1 cellular context compared by ENCODE assay signal in the genomic region with DNA sequence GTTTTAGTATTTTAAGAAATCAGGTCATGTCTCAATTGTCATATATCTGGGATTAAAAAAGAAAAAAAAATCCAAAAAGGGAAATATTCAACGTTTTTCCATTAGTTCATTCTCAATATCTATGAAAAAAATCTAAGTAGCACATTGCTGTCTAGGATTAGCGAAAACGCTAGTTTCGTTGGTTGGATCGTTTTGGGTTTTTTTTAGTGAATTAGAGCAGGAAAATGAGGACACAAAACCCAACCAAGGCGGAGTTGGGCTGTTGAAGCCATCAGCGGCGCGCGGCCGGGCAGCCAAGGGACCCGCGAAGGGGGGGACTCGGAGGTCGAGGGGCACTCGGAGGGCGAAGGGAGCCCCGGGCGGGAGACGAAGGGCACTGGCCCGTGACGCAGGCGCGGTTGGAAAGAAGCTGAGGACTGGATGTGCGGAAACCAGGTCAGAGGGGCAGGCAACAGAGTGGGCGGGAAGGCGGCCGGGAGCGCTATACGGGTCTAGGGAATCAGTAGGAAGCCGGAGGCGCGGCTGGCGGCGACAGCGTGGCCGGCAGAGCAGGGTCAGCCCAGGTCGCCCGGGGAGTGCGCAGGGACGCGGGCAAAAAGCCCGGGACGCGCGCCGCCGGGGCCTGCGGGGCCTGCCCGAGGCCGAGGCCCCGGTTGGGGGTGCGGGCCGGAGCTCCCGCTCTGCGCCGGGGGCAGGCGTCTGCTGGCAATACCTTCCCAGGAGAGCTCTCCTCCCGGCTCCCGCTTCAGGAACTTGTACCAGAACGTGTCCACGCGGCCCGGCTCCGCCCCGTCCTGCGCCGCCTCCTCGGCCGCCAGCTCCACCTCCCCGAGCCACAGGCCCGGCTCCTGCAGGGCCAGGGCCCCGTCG.
TF ChIP-seq lines count a peak whose summit lies in the region.

No MANE protein-coding gene starts in this region.

TF ChIP-seq in HepG2, 621 proteins besides CTCF, POLR2A, EP300 and RAD21 (continued from another document and continues in another):
- TF ChIP-seq, protein P1, sequence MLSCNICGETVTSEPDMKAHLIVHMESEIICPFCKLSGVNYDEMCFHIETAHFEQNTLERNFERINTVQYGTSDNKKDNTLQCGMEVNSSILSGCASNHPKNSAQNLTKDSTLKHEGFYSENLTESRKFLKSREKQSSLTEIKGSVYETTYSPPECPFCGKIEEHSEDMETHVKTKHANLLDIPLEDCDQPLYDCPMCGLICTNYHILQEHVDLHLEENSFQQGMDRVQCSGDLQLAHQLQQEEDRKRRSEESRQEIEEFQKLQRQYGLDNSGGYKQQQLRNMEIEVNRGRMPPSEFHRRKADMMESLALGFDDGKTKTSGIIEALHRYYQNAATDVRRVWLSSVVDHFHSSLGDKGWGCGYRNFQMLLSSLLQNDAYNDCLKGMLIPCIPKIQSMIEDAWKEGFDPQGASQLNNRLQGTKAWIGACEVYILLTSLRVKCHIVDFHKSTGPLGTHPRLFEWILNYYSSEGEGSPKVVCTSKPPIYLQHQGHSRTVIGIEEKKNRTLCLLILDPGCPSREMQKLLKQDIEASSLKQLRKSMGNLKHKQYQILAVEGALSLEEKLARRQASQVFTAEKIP (CRISPR knock-in tag; IDR thresholded peaks at IDR 0.05; ENCODE audit: borderline replicate concordance): no peak
- TF ChIP-seq NONO (IDR thresholded peaks at IDR 0.05): no peak
- peak; percentile 94 for TF ChIP-seq NONO (CRISPR knock-in tag; conservative IDR thresholded peaks at IDR 0.05)
- peak; percentile 70; the same call in 1 of the 2 replicates for TF ChIP-seq ISL2 (CRISPR knock-in tag; IDR thresholded peaks at IDR 0.05)
- TF ChIP-seq ZNF230 (CRISPR knock-in tag; IDR thresholded peaks at IDR 0.05): no peak; the same call in 1 of the 2 replicates
- no peak; the same call in 1 of the 2 replicates for TF ChIP-seq HNF1A (IDR thresholded peaks at IDR 0.05; ENCODE audit: low read depth)
- TF ChIP-seq HNF1A (CRISPR knock-in tag; IDR thresholded peaks at IDR 0.05; ENCODE audit: borderline replicate concordance): 0 out of 2 replicates have a peak, but pooled peaks have one; percentile 39
- no peak for TF ChIP-seq ZSCAN30 (CRISPR knock-in tag; IDR thresholded peaks at IDR 0.05)
- no peak for TF ChIP-seq SRF (IDR thresholded peaks at IDR 0.05; ENCODE audit: low read depth, low read length)
- TF ChIP-seq TGIF2 (CRISPR knock-in tag; IDR thresholded peaks at IDR 0.05): peak; percentile 49; the same call in 1 of the 2 replicates
- TF ChIP-seq ZKSCAN8 (CRISPR knock-in tag; IDR thresholded peaks at IDR 0.05; ENCODE audit: borderline replicate concordance): peak; percentile 80; the same call in 1 of the 2 replicates
- TF ChIP-seq BATF2 (CRISPR knock-in tag; IDR thresholded peaks at IDR 0.05): peak; percentile 88; the same call in 1 of the 2 replicates
- TF ChIP-seq ZNF350 (CRISPR knock-in tag; IDR thresholded peaks at IDR 0.05; ENCODE audit: borderline replicate concordance, low read depth): peak; percentile 76
- 0 out of 2 replicates have a peak, but pooled peaks have one; percentile 53 for TF ChIP-seq NCOA1 (CRISPR knock-in tag; IDR thresholded peaks at IDR 0.05)
- TF ChIP-seq FOXP1 (IDR thresholded peaks at IDR 0.05): no peak
- TF ChIP-seq FOXP1 (CRISPR knock-in tag; IDR thresholded peaks at IDR 0.05): no peak
- peak; percentile 95 for TF ChIP-seq ZNF879 (CRISPR knock-in tag; IDR thresholded peaks at IDR 0.05)
- TF ChIP-seq GABPA (IDR thresholded peaks at IDR 0.05; ENCODE audit: low read depth, low read length): 0 out of 2 replicates have a peak, but pooled peaks have one; percentile 34
- peak; percentile 69 for TF ChIP-seq GABPA (CRISPR knock-in tag; IDR thresholded peaks at IDR 0.05; ENCODE audit: low read depth)
- TF ChIP-seq SP2 (CRISPR knock-in tag; IDR thresholded peaks at IDR 0.05): peak; percentile 42; the same call in 1 of the 2 replicates
- TF ChIP-seq PCBP2 (optimal IDR thresholded peaks at IDR 0.05; ENCODE audit: low read depth, low read length, poor library complexity, severe bottlenecking): no peak
- TF ChIP-seq ZBTB21 (CRISPR knock-in tag; IDR thresholded peaks at IDR 0.05): peak; percentile 62; the same call in 1 of the 2 replicates
- TF ChIP-seq ZFP62 (CRISPR knock-in tag; IDR thresholded peaks at IDR 0.05): no peak
- TF ChIP-seq, protein P2, sequence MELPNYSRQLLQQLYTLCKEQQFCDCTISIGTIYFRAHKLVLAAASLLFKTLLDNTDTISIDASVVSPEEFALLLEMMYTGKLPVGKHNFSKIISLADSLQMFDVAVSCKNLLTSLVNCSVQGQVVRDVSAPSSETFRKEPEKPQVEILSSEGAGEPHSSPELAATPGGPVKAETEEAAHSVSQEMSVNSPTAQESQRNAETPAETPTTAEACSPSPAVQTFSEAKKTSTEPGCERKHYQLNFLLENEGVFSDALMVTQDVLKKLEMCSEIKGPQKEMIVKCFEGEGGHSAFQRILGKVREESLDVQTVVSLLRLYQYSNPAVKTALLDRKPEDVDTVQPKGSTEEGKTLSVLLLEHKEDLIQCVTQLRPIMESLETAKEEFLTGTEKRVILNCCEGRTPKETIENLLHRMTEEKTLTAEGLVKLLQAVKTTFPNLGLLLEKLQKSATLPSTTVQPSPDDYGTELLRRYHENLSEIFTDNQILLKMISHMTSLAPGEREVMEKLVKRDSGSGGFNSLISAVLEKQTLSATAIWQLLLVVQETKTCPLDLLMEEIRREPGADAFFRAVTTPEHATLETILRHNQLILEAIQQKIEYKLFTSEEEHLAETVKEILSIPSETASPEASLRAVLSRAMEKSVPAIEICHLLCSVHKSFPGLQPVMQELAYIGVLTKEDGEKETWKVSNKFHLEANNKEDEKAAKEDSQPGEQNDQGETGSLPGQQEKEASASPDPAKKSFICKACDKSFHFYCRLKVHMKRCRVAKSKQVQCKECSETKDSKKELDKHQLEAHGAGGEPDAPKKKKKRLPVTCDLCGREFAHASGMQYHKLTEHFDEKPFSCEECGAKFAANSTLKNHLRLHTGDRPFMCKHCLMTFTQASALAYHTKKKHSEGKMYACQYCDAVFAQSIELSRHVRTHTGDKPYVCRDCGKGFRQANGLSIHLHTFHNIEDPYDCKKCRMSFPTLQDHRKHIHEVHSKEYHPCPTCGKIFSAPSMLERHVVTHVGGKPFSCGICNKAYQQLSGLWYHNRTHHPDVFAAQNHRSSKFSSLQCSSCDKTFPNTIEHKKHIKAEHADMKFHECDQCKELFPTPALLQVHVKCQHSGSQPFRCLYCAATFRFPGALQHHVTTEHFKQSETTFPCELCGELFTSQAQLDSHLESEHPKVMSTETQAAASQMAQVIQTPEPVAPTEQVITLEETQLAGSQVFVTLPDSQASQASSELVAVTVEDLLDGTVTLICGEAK (IDR thresholded peaks at IDR 0.05): no peak
- TF ChIP-seq, protein P2 (CRISPR knock-in tag; IDR thresholded peaks at IDR 0.05): peak; percentile 88
- TF ChIP-seq SP1 (IDR thresholded peaks at IDR 0.05): no peak
- peak; percentile 69 for TF ChIP-seq SP1 (CRISPR knock-in tag; IDR thresholded peaks at IDR 0.05)
- TF ChIP-seq KDM5A (IDR thresholded peaks at IDR 0.05; ENCODE audit: borderline replicate concordance, low read length): no peak
- TF ChIP-seq, protein P3, sequence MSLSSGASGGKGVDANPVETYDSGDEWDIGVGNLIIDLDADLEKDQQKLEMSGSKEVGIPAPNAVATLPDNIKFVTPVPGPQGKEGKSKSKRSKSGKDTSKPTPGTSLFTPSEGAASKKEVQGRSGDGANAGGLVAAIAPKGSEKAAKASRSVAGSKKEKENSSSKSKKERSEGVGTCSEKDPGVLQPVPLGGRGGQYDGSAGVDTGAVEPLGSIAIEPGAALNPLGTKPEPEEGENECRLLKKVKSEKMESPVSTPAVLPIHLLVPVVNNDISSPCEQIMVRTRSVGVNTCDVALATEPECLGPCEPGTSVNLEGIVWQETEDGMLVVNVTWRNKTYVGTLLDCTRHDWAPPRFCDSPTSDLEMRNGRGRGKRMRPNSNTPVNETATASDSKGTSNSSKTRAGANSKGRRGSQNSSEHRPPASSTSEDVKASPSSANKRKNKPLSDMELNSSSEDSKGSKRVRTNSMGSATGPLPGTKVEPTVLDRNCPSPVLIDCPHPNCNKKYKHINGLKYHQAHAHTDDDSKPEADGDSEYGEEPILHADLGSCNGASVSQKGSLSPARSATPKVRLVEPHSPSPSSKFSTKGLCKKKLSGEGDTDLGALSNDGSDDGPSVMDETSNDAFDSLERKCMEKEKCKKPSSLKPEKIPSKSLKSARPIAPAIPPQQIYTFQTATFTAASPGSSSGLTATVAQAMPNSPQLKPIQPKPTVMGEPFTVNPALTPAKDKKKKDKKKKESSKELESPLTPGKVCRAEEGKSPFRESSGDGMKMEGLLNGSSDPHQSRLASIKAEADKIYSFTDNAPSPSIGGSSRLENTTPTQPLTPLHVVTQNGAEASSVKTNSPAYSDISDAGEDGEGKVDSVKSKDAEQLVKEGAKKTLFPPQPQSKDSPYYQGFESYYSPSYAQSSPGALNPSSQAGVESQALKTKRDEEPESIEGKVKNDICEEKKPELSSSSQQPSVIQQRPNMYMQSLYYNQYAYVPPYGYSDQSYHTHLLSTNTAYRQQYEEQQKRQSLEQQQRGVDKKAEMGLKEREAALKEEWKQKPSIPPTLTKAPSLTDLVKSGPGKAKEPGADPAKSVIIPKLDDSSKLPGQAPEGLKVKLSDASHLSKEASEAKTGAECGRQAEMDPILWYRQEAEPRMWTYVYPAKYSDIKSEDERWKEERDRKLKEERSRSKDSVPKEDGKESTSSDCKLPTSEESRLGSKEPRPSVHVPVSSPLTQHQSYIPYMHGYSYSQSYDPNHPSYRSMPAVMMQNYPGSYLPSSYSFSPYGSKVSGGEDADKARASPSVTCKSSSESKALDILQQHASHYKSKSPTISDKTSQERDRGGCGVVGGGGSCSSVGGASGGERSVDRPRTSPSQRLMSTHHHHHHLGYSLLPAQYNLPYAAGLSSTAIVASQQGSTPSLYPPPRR (CRISPR knock-in tag; IDR thresholded peaks at IDR 0.05; ENCODE audit: borderline replicate concordance): peak; percentile 37; the same call in 1 of the 2 replicates
